In the genomic region with DNA sequence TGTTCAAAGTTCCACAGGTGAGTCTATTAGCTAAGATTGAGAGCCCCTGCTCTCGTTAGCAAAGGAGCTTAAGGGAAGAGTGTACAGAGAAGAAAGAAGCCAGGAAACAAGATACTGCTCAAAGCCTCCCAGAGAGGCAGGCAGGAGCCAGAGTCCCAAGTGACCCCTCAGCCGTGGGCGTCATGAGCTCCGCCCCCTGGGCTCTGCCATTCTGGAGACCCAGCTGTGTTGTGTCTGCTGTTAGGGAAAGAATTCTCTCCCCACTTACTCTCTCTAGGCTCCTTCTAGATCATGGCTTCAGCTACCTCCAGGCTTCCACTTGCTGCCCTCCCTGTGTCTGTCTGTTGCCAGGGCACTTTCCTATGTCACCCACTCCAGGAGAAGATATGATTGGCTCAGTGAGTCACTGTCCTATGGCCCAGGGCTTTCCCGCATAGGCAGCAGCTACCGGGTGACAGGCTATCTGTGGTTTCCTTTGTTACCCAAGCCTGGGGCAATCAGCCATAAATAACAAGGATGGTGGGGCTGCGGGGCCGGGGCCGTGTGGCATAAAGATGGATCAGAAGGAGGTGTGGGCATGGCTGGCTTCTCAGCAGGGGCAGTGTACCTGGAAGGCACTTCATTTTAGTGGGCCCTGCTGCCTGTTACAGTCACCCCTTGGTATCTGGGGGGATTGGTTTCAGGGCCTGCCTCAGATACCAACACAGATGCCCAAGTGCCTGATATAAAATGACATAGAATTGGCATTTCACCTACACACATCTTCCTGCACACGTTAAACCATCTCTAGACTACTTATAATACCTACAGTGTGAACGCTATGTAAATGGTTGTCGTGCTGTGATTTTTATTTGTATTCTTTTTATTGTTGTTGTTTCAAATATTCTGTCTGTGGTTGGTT, we compare ENCODE assay signal across 8 cellular contexts.
DNase-seq lines count a peak whose midpoint lies in the region; ATAC-seq and TF ChIP-seq lines count a peak whose summit lies in the region.

No MANE protein-coding gene starts in this region.

- intact Hi-C loops in PC-9 (cut with micrococcal nuclease; ENCODE audit: unreplicated experiment) = loop anchor here (1.0 kb wide), 1 partner anchor 20 kb away; no protein-coding TSS in a partner anchor

- H3K4me2 ChIP-seq in H9 (ENCODE audit: insufficient read depth, insufficient read length, low read length) (no peak overlapping the region), PC-9 (peak overlapping the region; percentile 75)

- H2BK5ac ChIP-seq in H9 (ENCODE audit: insufficient read length, low read length) = no peak overlapping the region

- peak; percentile 97 to 98 for ATAC-seq in natural killer cell treated with Interleukin-12 subunit alpha and Interleukin-12 subunit beta and Interleukin-15 and Interleukin-18, amount 100 ng/mL, for 72 hours
- ATAC-seq in GM18858 (IDR thresholded peaks at IDR 0.05; ENCODE audit: unreplicated experiment) (no peak), GM21737 (IDR thresholded peaks at IDR 0.05; ENCODE audit: unreplicated experiment) (no peak), GM19463 (IDR thresholded peaks at IDR 0.05; ENCODE audit: unreplicated experiment) (no peak)

- no peaks in the 10 kb centered on the region for H3K23me2 ChIP-seq in H9 (ENCODE audit: insufficient read length, low read depth, low read length, poor library complexity, severe bottlenecking)

- BruUV-seq in PC-9 (replicated peaks; lab: Mats Ljungman, UMichigan) = no TSS peak

- POLR2A ChIA-PET in PC-9 (lab: Charles Lee; ENCODE audit: unreplicated experiment) = interaction anchor here (0.7 to 1.0 kb wide), 2 partner anchors 19 to 1677 kb away, joined by 3 read pairs; no protein-coding TSS in a partner anchor

- H3K4me1 ChIP-seq in H9 (ENCODE audit: insufficient read depth, low read length) (no peaks in the 10 kb centered on the region; the same call in 1 of the 2 replicates), PC-9 (replicated peaks; ENCODE audit: insufficient read depth) (peaks cover 62% of the 10 kb centered on the region)

- H3K9me2 ChIP-seq in PC-9 (ENCODE audit: insufficient read depth) = no peaks in the 10 kb centered on the region; the same call in 1 of the 2 replicates

- no peak overlapping the region for H2AK5ac ChIP-seq in H9 (ENCODE audit: insufficient read length, low read length)

- peak; percentile 67 for DNase-seq in H9
- peak; percentile 77 to 93 for DNase-seq in PC-9
- DNase-seq in dermis microvascular lymphatic vessel endothelial cell (ENCODE audit: low read depth in 2 of 2) = peak; percentile 36 to 54
- peak; percentile 85 for DNase-seq in natural killer cell treated with Interleukin-12 subunit alpha and Interleukin-12 subunit beta and Interleukin-15 and Interleukin-18, amount 100 ng/mL, for 72 hours (ENCODE audit: low spot score)
- no peak for DNase-seq in D341Med (ENCODE audit: low spot score)

- H3K79me2 ChIP-seq in H9 (ENCODE audit: insufficient read depth, low read length) = no peaks in the 10 kb centered on the region
- no peaks in the 10 kb centered on the region for H3K79me2 ChIP-seq in PC-9 (ENCODE audit: low read depth)

- H4K8ac ChIP-seq in H9 (replicated peaks; ENCODE audit: insufficient read length, low read depth, low read length) = no peak overlapping the region

- no peaks in the 10 kb centered on the region for H3K36me3 Mint-ChIP-seq in H9 (ENCODE audit: insufficient read depth in 1 of 3, low read depth in 3 of 3)
- no peaks in the 10 kb centered on the region for H3K36me3 Mint-ChIP-seq in natural killer cell treated with Interleukin-12 subunit alpha and Interleukin-12 subunit beta and Interleukin-15 and Interleukin-18, amount 100 ng/mL, for 72 hours

- H4K5ac ChIP-seq in H9 (ENCODE audit: insufficient read length, low read depth, low read length) = no peak overlapping the region

- CTCF ChIA-PET in PC-9 (lab: Charles Lee) = interaction anchor here (1.1 kb wide), 1 partner anchor 20 kb away, joined by 3 read pairs; no protein-coding TSS in a partner anchor

- no peaks in the 10 kb centered on the region for H3K79me1 ChIP-seq in H9 (ENCODE audit: insufficient read depth, low read depth, low read length, poor library complexity, severe bottlenecking)

- H4K20me1 ChIP-seq in H9 (ENCODE audit: control insufficient read depth, insufficient read depth, insufficient read length) (no peaks in the 10 kb centered on the region), PC-9 (ENCODE audit: insufficient read depth) (no peaks in the 10 kb centered on the region)

- TF ChIP-seq CTCF in H9 (conservative IDR thresholded peaks at IDR 0.05) (no peak), PC-9 (conservative IDR thresholded peaks at IDR 0.05) (no peak)

- no peak overlapping the region for H2BK120ac ChIP-seq in H9 (ENCODE audit: low read depth, low read length, poor library complexity, severe bottlenecking)

- H3K4me3 ChIP-seq in PC-9 = peak overlapping the region; percentile 24; the same call in 1 of the 2 replicates

- H3K9me3 ChIP-seq in H9 (ENCODE audit: control insufficient read depth, low read depth, low read length) (no peaks in the 10 kb centered on the region), PC-9 (ENCODE audit: insufficient read depth, low read depth) (no peaks in the 10 kb centered on the region)

- H3K18ac ChIP-seq in H9 (ENCODE audit: insufficient read length, low read depth, low read length) = no peak overlapping the region

- no peaks in the 10 kb centered on the region for H3K9me3 Mint-ChIP-seq in H9
- H3K9me3 Mint-ChIP-seq in natural killer cell treated with Interleukin-12 subunit alpha and Interleukin-12 subunit beta and Interleukin-15 and Interleukin-18, amount 100 ng/mL, for 72 hours = no peaks in the 10 kb centered on the region

- H3K27me3 Mint-ChIP-seq in H9 (ENCODE audit: low read depth) = no peaks in the 10 kb centered on the region
- no peaks in the 10 kb centered on the region for H3K27me3 Mint-ChIP-seq in natural killer cell treated with Interleukin-12 subunit alpha and Interleukin-12 subunit beta and Interleukin-15 and Interleukin-18, amount 100 ng/mL, for 72 hours

- H4K91ac ChIP-seq in H9 (ENCODE audit: insufficient read length, low read depth, low read length) = no peak overlapping the region

- H3K4me3 Mint-ChIP-seq in H9 = no peak overlapping the region
- peak overlapping the region; percentile 76 for H3K4me3 Mint-ChIP-seq in natural killer cell treated with Interleukin-12 subunit alpha and Interleukin-12 subunit beta and Interleukin-15 and Interleukin-18, amount 100 ng/mL, for 72 hours

- H2AFZ ChIP-seq in H9 (ENCODE audit: low read length) (no peak overlapping the region), PC-9 (peak overlapping the region; percentile 81)

- no peak overlapping the region for H3K9ac ChIP-seq in H9 (ENCODE audit: extremely low read depth, insufficient read length, low read length)

- H2BK12ac ChIP-seq in H9 (ENCODE audit: insufficient read length, low read depth, low read length) = no peak overlapping the region

- WGBS in H9 (ENCODE audit: extremely low coverage, insufficient read length, low lambda C conversion rate) = no CpG with 5 or more reads among the region's 12 CpGs

- no peak overlapping the region for H3K23ac ChIP-seq in H9 (ENCODE audit: insufficient read length, low read depth, low read length)

- H3K27ac ChIP-seq in H9 (ENCODE audit: insufficient read length, low read depth, low read length) (no peak overlapping the region), PC-9 (peak overlapping the region; percentile 53)

- H3K27me3 ChIP-seq in H9 (ENCODE audit: insufficient read depth, low read length) (no peaks in the 10 kb centered on the region), PC-9 (ENCODE audit: insufficient read depth, low read depth) (no peaks in the 10 kb centered on the region)

- H3K36me3 ChIP-seq in PC-9 (ENCODE audit: low read depth) = no peaks in the 10 kb centered on the region

- no peak overlapping the region; the same call in 1 of the 2 replicates for H3K14ac ChIP-seq in H9 (ENCODE audit: insufficient read depth, low read length)

- no peak overlapping the region for H2BK15ac ChIP-seq in H9 (ENCODE audit: low read depth, low read length)

- H3T11ph ChIP-seq in H9 (ENCODE audit: low read length) = no peak overlapping the region

- H2BK20ac ChIP-seq in H9 (ENCODE audit: low read depth, low read length, poor library complexity, severe bottlenecking) = no peak overlapping the region

- H3K4me1 Mint-ChIP-seq in H9 = peaks cover 30 to 32% of the 10 kb centered on the region in 2 experiments
- peaks cover 22 to 33% of the 10 kb centered on the region in 2 donors for H3K4me1 Mint-ChIP-seq in natural killer cell treated with Interleukin-12 subunit alpha and Interleukin-12 subunit beta and Interleukin-15 and Interleukin-18, amount 100 ng/mL, for 72 hours (ENCODE audit: low read depth in 2 of 2)

- no peak overlapping the region for H3K4ac ChIP-seq in H9 (ENCODE audit: low read depth, low read length)

- H3K56ac ChIP-seq in H9 (ENCODE audit: insufficient read length, low read depth, low read length) = no peak overlapping the region

- H3F3A ChIP-seq in PC-9 (ENCODE audit: insufficient read depth, low read depth) = peaks cover 30% of the 10 kb centered on the region; the same call in 1 of the 2 replicates

- peak overlapping the region in 1 of 3 experiments; percentile 94; a peak in 2 of 7 replicates for H3K27ac Mint-ChIP-seq in H9
- peak overlapping the region in 1 of 2 donors; percentile 89 for H3K27ac Mint-ChIP-seq in natural killer cell treated with Interleukin-12 subunit alpha and Interleukin-12 subunit beta and Interleukin-15 and Interleukin-18, amount 100 ng/mL, for 72 hours

Comparison
In these comparisons a context has a peak if more than half of its experiments do, and no peak if none do; other contexts are left out.
1. ATAC-seq: peak in natural killer cell treated with Interleukin-12 subunit alpha and Interleukin-12 subunit beta and Interleukin-15 and Interleukin-18, amount 100 ng/mL, for 72 hours (2 of 2); none in GM18858 (single experiment), GM21737 (single experiment) and GM19463 (single experiment).